In the genomic region with DNA sequence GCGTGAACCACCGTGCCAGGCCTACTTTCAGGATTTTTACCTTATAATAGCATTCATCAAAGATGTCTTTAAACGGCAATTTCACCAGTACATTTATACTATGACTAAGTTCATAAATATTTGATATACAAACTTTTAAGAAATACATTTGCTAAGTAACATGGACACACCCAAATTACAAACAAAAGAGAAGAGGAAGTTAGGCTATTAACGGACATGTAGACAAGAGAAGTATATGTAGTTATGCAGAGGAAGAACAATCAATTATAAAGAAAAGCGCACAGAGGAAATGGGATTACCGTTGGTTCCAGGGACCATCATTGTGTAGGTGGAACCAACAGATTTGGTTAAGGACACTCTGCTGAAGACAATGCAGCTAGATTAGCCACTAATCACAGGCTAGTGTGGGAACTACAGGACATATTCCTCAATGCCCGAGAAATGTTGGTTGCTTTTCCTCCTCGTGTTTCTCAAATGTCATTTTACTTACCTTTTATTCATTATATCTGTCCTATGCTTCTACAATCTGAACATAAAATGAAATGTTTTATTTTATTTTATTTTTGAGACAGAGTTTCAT, we compare ENCODE assay signal across 18 cellular contexts. TPM values are rescaled to one million over a fixed set of nuclear protein-coding genes. Genes with fewer than 3 reads are reported as not detected.
DNase-seq lines count a peak whose midpoint lies in the region; FAIRE-seq and TF ChIP-seq lines count a peak whose summit lies in the region.
"Had no signal": no experiment of that assay in that cellular context is flagged by ENCODE, and none has a peak within 500 bp of the region (broad histone marks: within the 10 kb centered on the region; RNA-seq: fewer than 3 reads in every experiment).

No MANE protein-coding gene starts in this region.

- no peak for FAIRE-seq in RCC 7860 (lab: Jason Lieb, UNC)
- FAIRE-seq: GM12892, pancreas had no signal

- no peaks in the 10 kb centered on the region for H3K36me3 ChIP-seq in endodermal cell (ENCODE audit: control insufficient read depth, insufficient read depth, low read length)
- no peaks in the 10 kb centered on the region for H3K36me3 ChIP-seq in uterus
- H3K36me3 ChIP-seq: pancreas had no signal

- H3K4me3 Mint-ChIP-seq in endodermal cell, result no peak overlapping the region
- H3K4me3 Mint-ChIP-seq: CD4-positive, alpha-beta T cell; immature natural killer cell had no signal

- peak; percentile 56 for TF ChIP-seq CTCF in endodermal cell (conservative IDR thresholded peaks at IDR 0.05)
- no peak for TF ChIP-seq CTCF in retinal pigment epithelial cell (conservative IDR thresholded peaks at IDR 0.05; ENCODE audit: low read depth, low read length)
- TF ChIP-seq CTCF in uterus (IDR thresholded peaks at IDR 0.05), result no peak

- 85 to 88% methylated on average over 4 to 8 of the region's 8 CpGs for WGBS in endodermal cell (ENCODE audit: insufficient coverage in 1 of 2, insufficient read length in 1 of 2), 2 experiments

- H3K4me1 Mint-ChIP-seq in endodermal cell, result no peaks in the 10 kb centered on the region
- H3K4me1 Mint-ChIP-seq: immature natural killer cell had no signal

- DNase-seq in HCEC 1CT, result peak; percentile 51
- peak; percentile 62 for DNase-seq in NOMO-1 treated with DMSO at 0.1 percent for 48 hours (lab: John Stamatoyannopoulos, UW; ENCODE audit: unreplicated experiment)
- no peak for DNase-seq in endodermal cell
- DNase-seq in retinal pigment epithelial cell (ENCODE audit: low read depth), result peak; percentile 9
- no peak for DNase-seq in uterus
- no peak for DNase-seq in T-helper 1 cell
- DNase-seq in RCC 7860 (ENCODE audit: low spot score), result no peak
- DNase-seq: activated CD4-positive, alpha-beta T cell treated with anti-CD3 and anti-CD28 coated beads for 48 hours; activated T-cell treated with anti-CD3 and anti-CD28 coated beads for 4 hours; CD4-positive, alpha-beta T cell; immature natural killer cell; Karpas-422; NCI-H187; NCI-H510A treated with DMSO at 0.1 percent for 48 hours; pancreas; RPMI8226 had no signal

- TF ChIP-seq POLR2A in uterus (IDR thresholded peaks at IDR 0.05), result no peak

- no peak overlapping the region for H3K9ac ChIP-seq in endodermal cell (ENCODE audit: extremely low read depth, low read length, poor library complexity, severe bottlenecking)

- no peaks in the 10 kb centered on the region for H3K27me3 Mint-ChIP-seq in endodermal cell (ENCODE audit: insufficient read depth)

- H3K9me3 ChIP-seq in endodermal cell (ENCODE audit: control insufficient read depth, low read length) (no peaks in the 10 kb centered on the region), uterus (no peaks in the 10 kb centered on the region)
- H3K9me3 ChIP-seq: pancreas had no signal

- no peaks in the 10 kb centered on the region for H3K36me3 Mint-ChIP-seq in endodermal cell (ENCODE audit: low read depth)
- H3K36me3 Mint-ChIP-seq: activated naive CD4-positive, alpha-beta T cell treated with anti-CD3 and anti-CD28 coated beads, Interleukin-2, amount 50 U/mL, for 72 hours; immature natural killer cell had no signal

- H3K27ac ChIP-seq in endodermal cell (ENCODE audit: low read depth, low read length) (no peak overlapping the region), uterus (no peak overlapping the region)
- H3K27ac ChIP-seq: pancreas had no signal

- H3K27ac Mint-ChIP-seq in endodermal cell, result no peak overlapping the region
- H3K27ac Mint-ChIP-seq: activated naive CD4-positive, alpha-beta T cell treated with anti-CD3 and anti-CD28 coated beads, Interleukin-2, amount 50 U/mL, for 72 hours; CD4-positive, alpha-beta T cell; immature natural killer cell had no signal

- H3K4me1 ChIP-seq in endodermal cell (ENCODE audit: control insufficient read depth, insufficient read depth, low read length), result no peaks in the 10 kb centered on the region
- H3K4me1 ChIP-seq in uterus, result no peaks in the 10 kb centered on the region
- H3K4me1 ChIP-seq: pancreas had no signal

- no peak overlapping the region for H3K4me3 ChIP-seq in endodermal cell (ENCODE audit: low read length)
- no peak overlapping the region for H3K4me3 ChIP-seq in retinal pigment epithelial cell (ENCODE audit: low read length)
- H3K4me3 ChIP-seq in uterus, result no peak overlapping the region
- H3K4me3 ChIP-seq: pancreas had no signal

- no peaks in the 10 kb centered on the region for H3K9me3 Mint-ChIP-seq in endodermal cell
- H3K9me3 Mint-ChIP-seq: activated naive CD4-positive, alpha-beta T cell treated with anti-CD3 and anti-CD28 coated beads, Interleukin-2, amount 50 U/mL, for 72 hours; CD4-positive, alpha-beta T cell; immature natural killer cell had no signal

- H3K27me3 ChIP-seq in endodermal cell (ENCODE audit: control insufficient read depth, insufficient read depth, low read length, poor library complexity, severe bottlenecking) (no peaks in the 10 kb centered on the region), uterus (no peaks in the 10 kb centered on the region)
- H3K27me3 ChIP-seq: pancreas had no signal

- intact Hi-C loops in uterus (cut with DNase I; ENCODE audit: low total_unique reads), result no loop called here

RNA-seq across cellular contexts. Expression of gene PKP2, which starts 24.0 kb away (rescaled TPM):
- total RNA-seq in endodermal cell (100 to 1,000 TPM in 1 of 2 donors, 10 to 100 TPM in 1; 62.5 to 124 TPM), uterus (10 to 100 TPM in 1 of 4 donors, 1 to 10 TPM in 1, under 1 TPM in 2; 0.77 to 34.4 (median 5.3) TPM)
- polyA plus RNA-seq in endodermal cell (2013, experiment 1 of 2), result 18.1 TPM
- polyA plus RNA-seq in endodermal cell (2013, experiment 2 of 2), result 20.5 TPM

Comparison
In these comparisons a context has a peak if more than half of its experiments do, and no peak if none do; other contexts are left out.
1. DNase-seq: peak in HCEC 1CT (single experiment), NOMO-1 treated with DMSO at 0.1 percent for 48 hours (single experiment) and retinal pigment epithelial cell (single experiment); none in endodermal cell (single experiment), uterus (0 of 2), T-helper 1 cell (0 of 5) and RCC 7860 (single experiment).